Comparison of ENCODE assay signal across 1 cellular context in genomic region chr17:74354123-74354522, GRCh38.
A peak's percentile ranks its signal among the peaks of the same experiment; 100 is the strongest.
TF ChIP-seq lines count a peak whose summit lies in the region.

No MANE protein-coding gene starts in this region.

TF ChIP-seq in HepG2, 621 proteins besides CTCF, POLR2A, EP300 and RAD21 (continues in another document):
- TF ChIP-seq SMAD3 (CRISPR knock-in tag; IDR thresholded peaks at IDR 0.05) = 0 out of 2 replicates have a peak, but pooled peaks have one; percentile 26
- TF ChIP-seq REPIN1 (CRISPR knock-in tag; IDR thresholded peaks at IDR 0.05; ENCODE audit: borderline replicate concordance, low read depth) = peak; percentile 87; the same call in 1 of the 2 replicates
- no peak for TF ChIP-seq GABPA (IDR thresholded peaks at IDR 0.05; ENCODE audit: low read depth, low read length)
- no peak for TF ChIP-seq GABPA (CRISPR knock-in tag; IDR thresholded peaks at IDR 0.05; ENCODE audit: low read depth)
- no peak for TF ChIP-seq DZIP1 (CRISPR knock-in tag; IDR thresholded peaks at IDR 0.05)
- peak; percentile 71; the same call in 1 of the 2 replicates for TF ChIP-seq KDM3A (CRISPR knock-in tag; IDR thresholded peaks at IDR 0.05; ENCODE audit: low read depth)
- TF ChIP-seq ZNF138 (CRISPR knock-in tag; IDR thresholded peaks at IDR 0.05; ENCODE audit: low read depth) = no peak
- peak; percentile 41; the same call in 1 of the 2 replicates for TF ChIP-seq ZBED4 (CRISPR knock-in tag; IDR thresholded peaks at IDR 0.05; ENCODE audit: borderline replicate concordance)
- TF ChIP-seq HOXA3 (CRISPR knock-in tag; IDR thresholded peaks at IDR 0.05) = peak; percentile 42; the same call in 1 of the 2 replicates
- 0 out of 2 replicates have a peak, but pooled peaks have one; percentile 48 for TF ChIP-seq ZNF331 (CRISPR knock-in tag; IDR thresholded peaks at IDR 0.05)
- no peak for TF ChIP-seq LCORL (IDR thresholded peaks at IDR 0.05)
- peak; percentile 50; the same call in 1 of the 2 replicates for TF ChIP-seq LCORL (CRISPR knock-in tag; IDR thresholded peaks at IDR 0.05)
- TF ChIP-seq THAP11 (CRISPR knock-in tag; IDR thresholded peaks at IDR 0.05) = 0 out of 2 replicates have a peak, but pooled peaks have one; percentile 29
- TF ChIP-seq ZNF614 (CRISPR knock-in tag; IDR thresholded peaks at IDR 0.05; ENCODE audit: borderline replicate concordance) = 0 out of 2 replicates have a peak, but pooled peaks have one; percentile 35
- TF ChIP-seq BHLHE40 (IDR thresholded peaks at IDR 0.05; ENCODE audit: low read length) = 0 out of 2 replicates have a peak, but pooled peaks have one; percentile 20
- TF ChIP-seq THYN1 (CRISPR knock-in tag; IDR thresholded peaks at IDR 0.05; ENCODE audit: borderline replicate concordance, low read depth) = no peak
- TF ChIP-seq THRA (CRISPR knock-in tag; IDR thresholded peaks at IDR 0.05; ENCODE audit: borderline replicate concordance) = 0 out of 2 replicates have a peak, but pooled peaks have one; percentile 26
- no peak for TF ChIP-seq KAT7 (CRISPR knock-in tag; IDR thresholded peaks at IDR 0.05; ENCODE audit: borderline replicate concordance)
- 0 out of 2 replicates have a peak, but pooled peaks have one; percentile 56 for TF ChIP-seq DNMT1 (CRISPR knock-in tag; IDR thresholded peaks at IDR 0.05)
- TF ChIP-seq ZSCAN31 (CRISPR knock-in tag; IDR thresholded peaks at IDR 0.05; ENCODE audit: low read depth) = no peak
- peak; percentile 70; the same call in 1 of the 2 replicates for TF ChIP-seq POGK (CRISPR knock-in tag; conservative IDR thresholded peaks at IDR 0.05)
- peak; percentile 70 for TF ChIP-seq SPEN (CRISPR knock-in tag; IDR thresholded peaks at IDR 0.05; ENCODE audit: low read depth)
- no peak for TF ChIP-seq ZEB1 (IDR thresholded peaks at IDR 0.05; ENCODE audit: insufficient replicate concordance, low read depth)
- no peak for TF ChIP-seq KDM1A (CRISPR knock-in tag; IDR thresholded peaks at IDR 0.05)
- no peak for TF ChIP-seq SP2 (CRISPR knock-in tag; IDR thresholded peaks at IDR 0.05)
- no peak for TF ChIP-seq NFE2 (CRISPR knock-in tag; IDR thresholded peaks at IDR 0.05)
- TF ChIP-seq MTF2 (CRISPR knock-in tag; IDR thresholded peaks at IDR 0.05; ENCODE audit: borderline replicate concordance) = peak; percentile 97; the same call in 1 of the 2 replicates
- peak; percentile 73 for TF ChIP-seq IRF2 (CRISPR knock-in tag; IDR thresholded peaks at IDR 0.05)
- TF ChIP-seq SRSF1 (optimal IDR thresholded peaks at IDR 0.05; ENCODE audit: low read depth, low read length) = no peak
- no peak for TF ChIP-seq ZNF512 (CRISPR knock-in tag; IDR thresholded peaks at IDR 0.05)
- peak; percentile 55; the same call in 1 of the 2 replicates for TF ChIP-seq NFKB2 (CRISPR knock-in tag; IDR thresholded peaks at IDR 0.05; ENCODE audit: borderline replicate concordance)
- TF ChIP-seq ZNF691 (CRISPR knock-in tag; IDR thresholded peaks at IDR 0.05; ENCODE audit: borderline replicate concordance, low read depth) = peak; percentile 83; the same call in 1 of the 2 replicates
- no peak for TF ChIP-seq NR2F6 (IDR thresholded peaks at IDR 0.05)
- TF ChIP-seq NR2F6 (CRISPR knock-in tag; IDR thresholded peaks at IDR 0.05) = peak; percentile 51; the same call in 1 of the 2 replicates
- TF ChIP-seq ZNF670 (CRISPR knock-in tag; IDR thresholded peaks at IDR 0.05; ENCODE audit: borderline replicate concordance) = no peak
- 0 out of 2 replicates have a peak, but pooled peaks have one; percentile 21 for TF ChIP-seq MED1 (CRISPR knock-in tag; IDR thresholded peaks at IDR 0.05)
- TF ChIP-seq ZNF251 (CRISPR knock-in tag; IDR thresholded peaks at IDR 0.05) = no peak
- 0 out of 2 replicates have a peak, but pooled peaks have one; percentile 20 for TF ChIP-seq ERF (CRISPR knock-in tag; IDR thresholded peaks at IDR 0.05)
- TF ChIP-seq ARID4A (CRISPR knock-in tag; IDR thresholded peaks at IDR 0.05; ENCODE audit: borderline replicate concordance) = peak; percentile 25; the same call in 1 of the 2 replicates
- no peak for TF ChIP-seq PAF1 (CRISPR knock-in tag; IDR thresholded peaks at IDR 0.05)
